14 cellular contexts compared by ENCODE assay signal in the genomic region with DNA sequence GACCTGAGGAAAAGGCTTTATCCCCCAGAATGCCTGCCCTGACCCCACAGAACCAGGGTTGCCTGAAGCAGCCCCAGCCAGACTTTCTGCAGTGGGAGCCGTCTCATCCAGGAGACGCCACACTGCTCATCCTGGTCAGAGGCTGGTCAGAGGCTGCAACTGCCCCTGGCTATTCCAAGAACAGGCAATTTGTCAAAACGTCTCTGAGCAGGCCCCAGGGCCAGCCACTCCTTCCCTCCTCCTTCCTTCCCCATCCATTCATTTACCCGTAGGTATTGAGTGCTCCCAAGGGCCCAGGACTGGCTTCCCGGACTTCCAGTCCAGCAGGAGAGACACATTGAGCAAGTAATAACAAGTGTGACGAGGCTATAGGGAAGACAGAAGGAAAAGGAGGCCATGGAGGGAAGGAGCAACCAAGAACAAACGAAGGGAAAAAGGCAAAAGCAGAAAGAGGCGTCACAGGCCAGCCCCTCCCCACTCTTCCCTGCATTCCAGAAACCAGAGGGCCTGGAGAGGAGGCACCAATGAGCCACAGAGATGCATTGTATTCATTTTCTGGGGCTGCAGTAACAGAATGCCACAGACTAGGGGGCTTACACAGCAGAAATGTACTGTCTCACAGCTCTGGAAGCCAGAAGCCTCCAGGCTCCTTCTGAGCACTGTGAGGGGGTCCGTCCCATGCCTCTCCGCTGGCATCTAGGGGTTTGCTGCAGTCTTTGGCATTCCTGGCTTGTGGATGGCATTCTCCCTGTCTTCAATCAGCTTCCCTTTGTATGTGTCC. TPM values are rescaled to one million over a fixed set of nuclear protein-coding genes. Genes with fewer than 3 reads are reported as not detected.
DNase-seq lines count a peak whose midpoint lies in the region; TF ChIP-seq lines count a peak whose summit lies in the region.
"Had no signal": no experiment of that assay in that cellular context is flagged by ENCODE, and none has a peak within 500 bp of the region (broad histone marks: within the 10 kb centered on the region; RNA-seq: fewer than 3 reads in every experiment).

No MANE protein-coding gene starts in this region.

- no peaks in the 10 kb centered on the region for H3K9me3 ChIP-seq in skeletal muscle satellite cell (replicated peaks; ENCODE audit: low read length)

- DNase-seq in HCEC 1CT: peak; percentile 11
- peak; percentile 56 for DNase-seq in astrocyte of the spinal cord (ENCODE audit: low read depth, low spot score)
- DNase-seq in islet precursor cell: peak; percentile 98
- DNase-seq in superior temporal gyrus (ENCODE audit: extremely low spot score): no peak
- DNase-seq in HUDEP-2 (lab: John Stamatoyannopoulos, UW; ENCODE audit: unreplicated experiment in 76 of 76): no peak
- DNase-seq in posterior vena cava (ENCODE audit: low spot score): no peak
- DNase-seq in activated CD4-positive, alpha-beta T cell treated with anti-CD3 and anti-CD28 coated beads, Interleukin-2, amount 10 ng/mL, durations not matched to agents 24 days and 14 days: no peak
- DNase-seq: activated T-cell treated with anti-CD3 and anti-CD28 coated beads, Interleukin-2, amount 50 U/mL, for 24 hours; Calu3; GOT3; NCI-H1048; NK-92 treated with Interleukin-12 subunit alpha and Interleukin-12 subunit beta, amount 100 ng/mL, for 24 hours had no signal

- TF ChIP-seq CTCF in astrocyte of the spinal cord (IDR thresholded peaks at IDR 0.05; ENCODE audit: low read depth, low read length): peak; percentile 25

- H3K27ac Mint-ChIP-seq in activated CD4-positive, alpha-beta T cell treated with anti-CD3 and anti-CD28 coated beads, Interleukin-2, amount 10 ng/mL, durations not matched to agents 24 days and 14 days: no peak overlapping the region
- H3K27ac Mint-ChIP-seq: activated T-cell treated with anti-CD3 and anti-CD28 coated beads, Interleukin-2, amount 50 U/mL, for 24 hours had no signal

- no peaks in the 10 kb centered on the region for H3K27me3 ChIP-seq in skeletal muscle satellite cell (ENCODE audit: control insufficient read depth, insufficient read depth, low read length)

- H3K4me1 ChIP-seq in skeletal muscle satellite cell (ENCODE audit: control insufficient read depth, insufficient read depth, low read length): peaks cover 48% of the 10 kb centered on the region

- intact Hi-C loops in posterior vena cava (cut with DNase I): no loop called here
- intact Hi-C loops in activated CD4-positive, alpha-beta T cell treated with anti-CD3 and anti-CD28 coated beads, Interleukin-2, amount 10 ng/mL, durations not matched to agents 24 days and 14 days (cut with micrococcal nuclease): no loop called here

- no peak overlapping the region for H3K4me2 ChIP-seq in skeletal muscle satellite cell (ENCODE audit: low read length)

- H3K4me3 ChIP-seq in astrocyte of the spinal cord (ENCODE audit: low read depth, low read length) (no peak overlapping the region), skeletal muscle satellite cell (ENCODE audit: low read length) (no peak overlapping the region)
- H3K4me3 ChIP-seq: coronary artery had no signal

- no peaks in the 10 kb centered on the region for H3K4me1 Mint-ChIP-seq in activated CD4-positive, alpha-beta T cell treated with anti-CD3 and anti-CD28 coated beads, Interleukin-2, amount 10 ng/mL, durations not matched to agents 24 days and 14 days

- in situ Hi-C loops in astrocyte of the spinal cord (cut with HindIII; ENCODE audit: low sequenced_read_pairs): no loop called here

- H3K36me3 ChIP-seq in skeletal muscle satellite cell (ENCODE audit: insufficient read depth, low read length): no peaks in the 10 kb centered on the region

- H3K4me3 Mint-ChIP-seq in activated CD4-positive, alpha-beta T cell treated with anti-CD3 and anti-CD28 coated beads, Interleukin-2, amount 10 ng/mL, durations not matched to agents 24 days and 14 days: no peak overlapping the region
- H3K4me3 Mint-ChIP-seq: activated T-cell treated with anti-CD3 and anti-CD28 coated beads, Interleukin-2, amount 50 U/mL, for 24 hours had no signal

- H3K36me3 Mint-ChIP-seq in activated CD4-positive, alpha-beta T cell treated with anti-CD3 and anti-CD28 coated beads, Interleukin-2, amount 10 ng/mL, durations not matched to agents 24 days and 14 days (ENCODE audit: low read depth): no peaks in the 10 kb centered on the region

- H3K27me3 Mint-ChIP-seq in activated CD4-positive, alpha-beta T cell treated with anti-CD3 and anti-CD28 coated beads, Interleukin-2, amount 10 ng/mL, durations not matched to agents 24 days and 14 days: no peaks in the 10 kb centered on the region
- H3K27me3 Mint-ChIP-seq: activated T-cell treated with anti-CD3 and anti-CD28 coated beads, Interleukin-2, amount 50 U/mL, for 24 hours had no signal

- H3K9me3 Mint-ChIP-seq in activated CD4-positive, alpha-beta T cell treated with anti-CD3 and anti-CD28 coated beads, Interleukin-2, amount 10 ng/mL, durations not matched to agents 24 days and 14 days: no peaks in the 10 kb centered on the region
- H3K9me3 Mint-ChIP-seq: activated T-cell treated with anti-CD3 and anti-CD28 coated beads, Interleukin-2, amount 50 U/mL, for 24 hours had no signal

- peak overlapping the region; percentile 17 for H3K9ac ChIP-seq in skeletal muscle satellite cell (ENCODE audit: low read depth, low read length)

RNA-seq across cellular contexts. Expression of gene CD9, which starts 21.0 kb away (rescaled TPM):
- total RNA-seq in skeletal muscle satellite cell (2012; rRNA removed): 31.7 and 66.4 TPM in 2 replicates
- 100 to 1,000 TPM; 248 to 281 TPM for total RNA-seq in posterior vena cava
- 35.6 and 40.5 TPM in 2 replicates for total RNA-seq in activated CD4-positive, alpha-beta T cell treated with anti-CD3 and anti-CD28 coated beads, Interleukin-2, amount 10 ng/mL, durations not matched to agents 24 days and 14 days

RNA-seq across cellular contexts. Expression of gene VWF, which starts 54.7 kb away (rescaled TPM):
- total RNA-seq in skeletal muscle satellite cell (2012; rRNA removed): 0.22 and 0.25 TPM in 2 replicates
- 100 to 1,000 TPM; 366 to 375 TPM for total RNA-seq in posterior vena cava
- 0.09 TPM in 1 of 2 replicates, not detected in the other for total RNA-seq in activated CD4-positive, alpha-beta T cell treated with anti-CD3 and anti-CD28 coated beads, Interleukin-2, amount 10 ng/mL, durations not matched to agents 24 days and 14 days
- total RNA-seq: Calu3 had no signal

Comparison
In these comparisons a context has a peak if more than half of its experiments do, and no peak if none do; other contexts are left out.
1. DNase-seq: peak in HCEC 1CT (single experiment), astrocyte of the spinal cord (single experiment) and islet precursor cell (single experiment); none in superior temporal gyrus (single experiment), HUDEP-2 (0 of 76), posterior vena cava (single experiment) and activated CD4-positive, alpha-beta T cell treated with anti-CD3 and anti-CD28 coated beads, Interleukin-2, amount 10 ng/mL, durations not matched to agents 24 days and 14 days (single experiment).
2. RNA of gene VWF, which starts 54.7 kb away (total RNA-seq): 366 to 375 TPM in posterior vena cava; 0.09 TPM in activated CD4-positive, alpha-beta T cell treated with anti-CD3 and anti-CD28 coated beads, Interleukin-2, amount 10 ng/mL, durations not matched to agents 24 days and 14 days; every median in the first group is over 100 times any median in the second.